In the genomic region with DNA sequence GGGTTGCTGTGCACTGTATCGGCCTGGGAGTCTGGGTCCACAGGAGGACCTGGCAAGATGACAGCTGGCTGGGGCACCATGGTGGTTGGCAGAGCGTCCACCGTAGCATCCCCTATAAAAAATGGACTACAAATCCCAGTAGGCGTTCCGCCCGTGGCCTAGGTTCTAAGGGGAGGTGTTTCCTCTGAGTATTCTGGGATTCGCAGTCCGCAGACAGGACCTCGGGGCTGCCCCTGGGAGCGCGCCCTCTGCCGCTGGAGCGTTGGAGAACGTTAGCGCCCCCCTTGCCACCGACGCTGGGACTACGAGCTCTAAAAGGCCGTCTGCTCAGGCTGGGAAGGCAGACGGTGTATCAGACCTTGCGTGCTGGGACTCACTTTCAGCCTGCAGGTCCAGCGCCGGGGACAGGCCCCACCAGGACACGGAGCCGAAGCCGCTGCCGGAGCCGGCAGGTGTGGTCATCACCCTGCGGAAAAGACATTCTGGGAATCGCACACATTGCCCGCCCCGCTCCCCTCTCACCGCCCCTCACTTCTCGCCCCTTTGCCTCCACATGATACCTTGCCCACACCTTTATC, we compare ENCODE assay signal across 1 cellular context.
TF ChIP-seq lines count a peak whose summit lies in the region.

No MANE protein-coding gene starts in this region.

TF ChIP-seq in HepG2, 621 proteins besides CTCF, POLR2A, EP300 and RAD21 (continued from another document):
- TF ChIP-seq TFAP4 (IDR thresholded peaks at IDR 0.05; ENCODE audit: borderline replicate concordance, low read depth), result no peak
- TF ChIP-seq, protein P1, sequence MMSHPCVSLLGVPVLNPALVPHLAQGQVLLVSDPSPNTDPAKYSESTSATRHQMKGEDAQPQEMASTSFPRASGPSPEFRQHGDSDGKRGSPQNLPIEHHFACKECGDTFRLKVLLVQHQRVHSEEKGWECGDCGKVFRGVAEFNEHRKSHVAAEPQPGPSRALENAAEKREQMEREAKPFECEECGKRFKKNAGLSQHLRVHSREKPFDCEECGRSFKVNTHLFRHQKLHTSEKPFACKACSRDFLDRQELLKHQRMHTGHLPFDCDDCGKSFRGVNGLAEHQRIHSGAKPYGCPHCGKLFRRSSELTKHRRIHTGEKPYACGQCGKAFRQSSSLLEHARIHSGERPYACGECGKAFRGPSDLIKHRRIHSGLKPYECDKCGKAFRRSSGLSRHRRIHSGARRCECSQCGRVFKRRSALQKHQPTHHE (CRISPR knock-in tag; IDR thresholded peaks at IDR 0.05; ENCODE audit: borderline replicate concordance), result no peak
- no peak for TF ChIP-seq U2AF2 (IDR thresholded peaks at IDR 0.05; ENCODE audit: low read depth, low read length)
- no peak for TF ChIP-seq EHMT2 (IDR thresholded peaks at IDR 0.05; ENCODE audit: borderline replicate concordance, low read depth, low read length)
- TF ChIP-seq NFIC (IDR thresholded peaks at IDR 0.05; ENCODE audit: low read length), result no peak
- TF ChIP-seq ZNF138 (CRISPR knock-in tag; IDR thresholded peaks at IDR 0.05; ENCODE audit: low read depth), result no peak
- no peak for TF ChIP-seq RFX1 (IDR thresholded peaks at IDR 0.05)
- TF ChIP-seq, protein P2, sequence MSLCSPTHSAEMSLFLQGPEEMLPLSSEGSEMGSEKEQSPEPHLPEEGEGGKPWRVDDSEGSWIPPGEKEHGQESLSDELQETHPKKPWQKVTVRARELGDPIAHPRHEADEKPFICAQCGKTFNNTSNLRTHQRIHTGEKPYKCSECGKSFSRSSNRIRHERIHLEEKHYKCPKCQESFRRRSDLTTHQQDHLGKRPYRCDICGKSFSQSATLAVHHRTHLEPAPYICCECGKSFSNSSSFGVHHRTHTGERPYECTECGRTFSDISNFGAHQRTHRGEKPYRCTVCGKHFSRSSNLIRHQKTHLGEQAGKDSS (CRISPR knock-in tag; IDR thresholded peaks at IDR 0.05; ENCODE audit: borderline replicate concordance, low read depth), result 0 out of 2 replicates have a peak, but pooled peaks have one; percentile 55
- TF ChIP-seq SNRNP70 (IDR thresholded peaks at IDR 0.05; ENCODE audit: low read depth, low read length), result no peak
- TF ChIP-seq PCBP1 (IDR thresholded peaks at IDR 0.05; ENCODE audit: borderline replicate concordance, low read depth, low read length), result no peak
- TF ChIP-seq ZNF678 (CRISPR knock-in tag; IDR thresholded peaks at IDR 0.05), result no peak
- no peak for TF ChIP-seq ZNF83 (CRISPR knock-in tag; IDR thresholded peaks at IDR 0.05; ENCODE audit: borderline replicate concordance)
- no peak for TF ChIP-seq CCDC6 (CRISPR knock-in tag; IDR thresholded peaks at IDR 0.05)
- 0 out of 2 replicates have a peak, but pooled peaks have one; percentile 38 for TF ChIP-seq ZFP90 (CRISPR knock-in tag; IDR thresholded peaks at IDR 0.05; ENCODE audit: borderline replicate concordance)
- TF ChIP-seq REL (CRISPR knock-in tag; conservative IDR thresholded peaks at IDR 0.05), result no peak
- no peak for TF ChIP-seq EED (CRISPR knock-in tag; IDR thresholded peaks at IDR 0.05)
- no peak for TF ChIP-seq ZNF281 (CRISPR knock-in tag; IDR thresholded peaks at IDR 0.05; ENCODE audit: borderline replicate concordance)
- TF ChIP-seq SKI (IDR thresholded peaks at IDR 0.05; ENCODE audit: partially characterized antibody), result no peak
- no peak for TF ChIP-seq ZNF781 (CRISPR knock-in tag; IDR thresholded peaks at IDR 0.05; ENCODE audit: borderline replicate concordance, not compliant biosample characterization)
- TF ChIP-seq ZNF333 (CRISPR knock-in tag; IDR thresholded peaks at IDR 0.05; ENCODE audit: borderline replicate concordance), result no peak
- TF ChIP-seq NCOA1 (CRISPR knock-in tag; IDR thresholded peaks at IDR 0.05), result no peak
- no peak for TF ChIP-seq HNRNPK (IDR thresholded peaks at IDR 0.05; ENCODE audit: low read depth, low read length, poor library complexity, severe bottlenecking)
- no peak for TF ChIP-seq NR0B2 (CRISPR knock-in tag; IDR thresholded peaks at IDR 0.05)
- TF ChIP-seq ZNF724P (CRISPR knock-in tag; IDR thresholded peaks at IDR 0.05; ENCODE audit: borderline replicate concordance), result no peak
- TF ChIP-seq PTBP1 (IDR thresholded peaks at IDR 0.05; ENCODE audit: low read depth, low read length, poor library complexity, severe bottlenecking), result no peak
- TF ChIP-seq DRAP1 (CRISPR knock-in tag; IDR thresholded peaks at IDR 0.05), result 0 out of 2 replicates have a peak, but pooled peaks have one; percentile 4
- no peak for TF ChIP-seq BRCA1 (CRISPR knock-in tag; IDR thresholded peaks at IDR 0.05)
- TF ChIP-seq, protein P3, sequence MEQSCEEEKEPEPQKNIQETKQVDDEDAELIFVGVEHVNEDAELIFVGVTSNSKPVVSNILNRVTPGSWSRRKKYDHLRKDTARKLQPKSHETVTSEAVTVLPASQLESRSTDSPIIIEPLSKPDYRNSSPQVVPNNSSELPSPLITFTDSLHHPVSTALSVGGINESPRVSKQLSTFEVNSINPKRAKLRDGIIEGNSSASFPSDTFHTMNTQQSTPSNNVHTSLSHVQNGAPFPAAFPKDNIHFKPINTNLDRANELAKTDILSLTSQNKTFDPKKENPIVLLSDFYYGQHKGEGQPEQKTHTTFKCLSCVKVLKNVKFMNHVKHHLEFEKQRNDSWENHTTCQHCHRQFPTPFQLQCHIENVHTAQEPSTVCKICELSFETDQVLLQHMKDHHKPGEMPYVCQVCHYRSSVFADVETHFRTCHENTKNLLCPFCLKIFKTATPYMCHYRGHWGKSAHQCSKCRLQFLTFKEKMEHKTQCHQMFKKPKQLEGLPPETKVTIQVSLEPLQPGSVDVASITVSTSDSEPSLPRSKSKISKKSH (CRISPR knock-in tag; IDR thresholded peaks at IDR 0.05; ENCODE audit: borderline replicate concordance), result no peak
- TF ChIP-seq TCF7L2 (IDR thresholded peaks at IDR 0.05; ENCODE audit: low read depth, low read length), result no peak
- TF ChIP-seq NFAT5 (CRISPR knock-in tag; IDR thresholded peaks at IDR 0.05), result no peak
- no peak for TF ChIP-seq ONECUT2 (CRISPR knock-in tag; IDR thresholded peaks at IDR 0.05)
- no peak for TF ChIP-seq ZNF20 (CRISPR knock-in tag; IDR thresholded peaks at IDR 0.05)
- TF ChIP-seq, protein P4, sequence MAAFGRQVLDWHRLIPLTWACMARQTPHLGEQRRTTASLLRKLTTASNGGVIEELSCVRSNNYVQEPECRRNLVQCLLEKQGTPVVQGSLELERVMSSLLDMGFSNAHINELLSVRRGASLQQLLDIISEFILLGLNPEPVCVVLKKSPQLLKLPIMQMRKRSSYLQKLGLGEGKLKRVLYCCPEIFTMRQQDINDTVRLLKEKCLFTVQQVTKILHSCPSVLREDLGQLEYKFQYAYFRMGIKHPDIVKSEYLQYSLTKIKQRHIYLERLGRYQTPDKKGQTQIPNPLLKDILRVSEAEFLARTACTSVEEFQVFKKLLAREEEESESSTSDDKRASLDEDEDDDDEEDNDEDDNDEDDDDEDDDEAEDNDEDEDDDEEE (CRISPR knock-in tag; IDR thresholded peaks at IDR 0.05), result peak; percentile 65; the same call in 1 of the 2 replicates
- no peak for TF ChIP-seq ATF3 (CRISPR knock-in tag; IDR thresholded peaks at IDR 0.05)
- TF ChIP-seq CBX5 (CRISPR knock-in tag; IDR thresholded peaks at IDR 0.05; ENCODE audit: borderline replicate concordance), result no peak
- TF ChIP-seq ARNT2 (CRISPR knock-in tag; IDR thresholded peaks at IDR 0.05; ENCODE audit: low read depth), result no peak
- TF ChIP-seq ZIK1 (CRISPR knock-in tag; IDR thresholded peaks at IDR 0.05; ENCODE audit: borderline replicate concordance, low read depth), result no peak
- TF ChIP-seq, protein P5, sequence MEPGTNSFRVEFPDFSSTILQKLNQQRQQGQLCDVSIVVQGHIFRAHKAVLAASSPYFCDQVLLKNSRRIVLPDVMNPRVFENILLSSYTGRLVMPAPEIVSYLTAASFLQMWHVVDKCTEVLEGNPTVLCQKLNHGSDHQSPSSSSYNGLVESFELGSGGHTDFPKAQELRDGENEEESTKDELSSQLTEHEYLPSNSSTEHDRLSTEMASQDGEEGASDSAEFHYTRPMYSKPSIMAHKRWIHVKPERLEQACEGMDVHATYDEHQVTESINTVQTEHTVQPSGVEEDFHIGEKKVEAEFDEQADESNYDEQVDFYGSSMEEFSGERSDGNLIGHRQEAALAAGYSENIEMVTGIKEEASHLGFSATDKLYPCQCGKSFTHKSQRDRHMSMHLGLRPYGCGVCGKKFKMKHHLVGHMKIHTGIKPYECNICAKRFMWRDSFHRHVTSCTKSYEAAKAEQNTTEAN (CRISPR knock-in tag; conservative IDR thresholded peaks at IDR 0.05), result 0 out of 2 replicates have a peak, but pooled peaks have one; percentile 33
- TF ChIP-seq ZNF549 (CRISPR knock-in tag; IDR thresholded peaks at IDR 0.05), result no peak
- TF ChIP-seq MIER2 (CRISPR knock-in tag; IDR thresholded peaks at IDR 0.05), result no peak
- no peak for TF ChIP-seq ZNF761 (CRISPR knock-in tag; conservative IDR thresholded peaks at IDR 0.05)
- TF ChIP-seq ZNF772 (CRISPR knock-in tag; IDR thresholded peaks at IDR 0.05), result peak; percentile 0; the same call in 1 of the 2 replicates
- TF ChIP-seq ZFX (CRISPR knock-in tag; IDR thresholded peaks at IDR 0.05; ENCODE audit: low read depth), result peak; percentile 46; the same call in 1 of the 2 replicates
- TF ChIP-seq TOPORS (CRISPR knock-in tag; IDR thresholded peaks at IDR 0.05), result no peak
- 0 out of 2 replicates have a peak, but pooled peaks have one; percentile 57 for TF ChIP-seq ZNF782 (CRISPR knock-in tag; IDR thresholded peaks at IDR 0.05; ENCODE audit: borderline replicate concordance)
- peak; percentile 44; the same call in 1 of the 2 replicates for TF ChIP-seq ZFY (CRISPR knock-in tag; IDR thresholded peaks at IDR 0.05)
